In genomic region chr17:61416540-61417363, GRCh38 we compare ENCODE assay signal across 1 cellular context.
A peak's percentile ranks its signal among the peaks of the same experiment; 100 is the strongest.
TF ChIP-seq lines count a peak whose summit lies in the region.

No MANE protein-coding gene starts in this region.

TF ChIP-seq in HepG2, 621 proteins besides CTCF, POLR2A, EP300 and RAD21 (continued from another document and continues in another):
- peak; percentile 63; the same call in 1 of the 2 replicates for TF ChIP-seq AHDC1 (CRISPR knock-in tag; IDR thresholded peaks at IDR 0.05; ENCODE audit: borderline replicate concordance)
- TF ChIP-seq THAP7 (CRISPR knock-in tag; IDR thresholded peaks at IDR 0.05) = no peak
- no peak for TF ChIP-seq ZNF282 (IDR thresholded peaks at IDR 0.05; ENCODE audit: partially characterized antibody)
- TF ChIP-seq ZBTB43 (CRISPR knock-in tag; conservative IDR thresholded peaks at IDR 0.05) = no peak
- no peak for TF ChIP-seq THYN1 (CRISPR knock-in tag; IDR thresholded peaks at IDR 0.05; ENCODE audit: borderline replicate concordance, low read depth)
- TF ChIP-seq SIN3A (IDR thresholded peaks at IDR 0.05; ENCODE audit: borderline replicate concordance, low read depth, low read length) = no peak
- peak; percentile 47; the same call in 1 of the 2 replicates for TF ChIP-seq LBX2 (CRISPR knock-in tag; IDR thresholded peaks at IDR 0.05; ENCODE audit: borderline replicate concordance)
- no peak for TF ChIP-seq ZBTB25 (CRISPR knock-in tag; IDR thresholded peaks at IDR 0.05)
- no peak for TF ChIP-seq E2F2 (CRISPR knock-in tag; IDR thresholded peaks at IDR 0.05; ENCODE audit: borderline replicate concordance)
- TF ChIP-seq NR2C2 (CRISPR knock-in tag; IDR thresholded peaks at IDR 0.05; ENCODE audit: borderline replicate concordance) = peak; percentile 12; the same call in 1 of the 2 replicates
- no peak for TF ChIP-seq ZUFSP (CRISPR knock-in tag; IDR thresholded peaks at IDR 0.05; ENCODE audit: borderline replicate concordance)
- peak; percentile 30; the same call in 1 of the 2 replicates for TF ChIP-seq ZBED4 (CRISPR knock-in tag; IDR thresholded peaks at IDR 0.05; ENCODE audit: borderline replicate concordance)
- TF ChIP-seq ZNF383 (CRISPR knock-in tag; IDR thresholded peaks at IDR 0.05; ENCODE audit: borderline replicate concordance) = peak; percentile 68; the same call in 1 of the 2 replicates
- TF ChIP-seq MZF1 (CRISPR knock-in tag; IDR thresholded peaks at IDR 0.05; ENCODE audit: borderline replicate concordance) = peak; percentile 77; the same call in 1 of the 2 replicates
- TF ChIP-seq ZNF337 (CRISPR knock-in tag; IDR thresholded peaks at IDR 0.05; ENCODE audit: borderline replicate concordance, low read depth) = no peak
- no peak for TF ChIP-seq RBM39 (IDR thresholded peaks at IDR 0.05; ENCODE audit: low read depth, low read length, poor library complexity, severe bottlenecking)
- peak; percentile 50 for TF ChIP-seq ESRRA (CRISPR knock-in tag; IDR thresholded peaks at IDR 0.05; ENCODE audit: low read depth)
- TF ChIP-seq PAWR (CRISPR knock-in tag; IDR thresholded peaks at IDR 0.05; ENCODE audit: borderline replicate concordance) = no peak
- no peak for TF ChIP-seq ATF5 (CRISPR knock-in tag; IDR thresholded peaks at IDR 0.05; ENCODE audit: low read depth)
- TF ChIP-seq KMT2A (CRISPR knock-in tag; IDR thresholded peaks at IDR 0.05) = no peak
- no peak for TF ChIP-seq MAFG (CRISPR knock-in tag; IDR thresholded peaks at IDR 0.05)
- 0 out of 2 replicates have a peak, but pooled peaks have one; percentile 4 for TF ChIP-seq HIC2 (CRISPR knock-in tag; IDR thresholded peaks at IDR 0.05; ENCODE audit: low read depth)
- TF ChIP-seq ZBTB2 (CRISPR knock-in tag; IDR thresholded peaks at IDR 0.05; ENCODE audit: low read depth) = no peak
- TF ChIP-seq ZFP37 (CRISPR knock-in tag; IDR thresholded peaks at IDR 0.05; ENCODE audit: borderline replicate concordance) = no peak
- no peak for TF ChIP-seq MTA3 (CRISPR knock-in tag; IDR thresholded peaks at IDR 0.05)
- TF ChIP-seq ZNF260 (CRISPR knock-in tag; IDR thresholded peaks at IDR 0.05; ENCODE audit: borderline replicate concordance, low read depth) = no peak
- no peak for TF ChIP-seq MAF1 (CRISPR knock-in tag; IDR thresholded peaks at IDR 0.05; ENCODE audit: borderline replicate concordance)
